8 cellular contexts compared by ENCODE assay signal in genomic region chr12:8696402-8697100, GRCh38. TPM values are rescaled to one million over a fixed set of nuclear protein-coding genes. Genes with fewer than 3 reads are reported as not detected.
A peak's percentile ranks its signal among the peaks of the same experiment; 100 is the strongest.
DNase-seq lines count a peak whose midpoint lies in the region; TF ChIP-seq lines count a peak whose summit lies in the region.

No MANE protein-coding gene starts in this region.

- TF ChIP-seq CTCF in MM.1S (IDR thresholded peaks at IDR 0.05; ENCODE audit: low read length) = no peak

- H3K27ac Mint-ChIP-seq in T-helper 2 cell treated with Interferon-gamma antibody and Interleukin-4, amounts not matched to agents 5 μg/mL and 100 μg/mL, for 36 hours = no peak overlapping the region
- no peak overlapping the region for H3K27ac Mint-ChIP-seq in activated naive CD8-positive, alpha-beta T cell treated with anti-CD3 and anti-CD28 coated beads for 36 hours

- H3K9ac ChIP-seq in stomach smooth muscle (ENCODE audit: low read length in 2 of 2) = peak overlapping the region; percentile 88 to 90
- no peak overlapping the region for H3K9ac ChIP-seq in MM.1S (ENCODE audit: low read length)

- peaks cover 63% of the 10 kb centered on the region for H3K27me3 Mint-ChIP-seq in T-helper 2 cell treated with Interferon-gamma antibody and Interleukin-4, amounts not matched to agents 5 μg/mL and 100 μg/mL, for 36 hours (ENCODE audit: low read depth)
- no peaks in the 10 kb centered on the region for H3K27me3 Mint-ChIP-seq in activated naive CD8-positive, alpha-beta T cell treated with anti-CD3 and anti-CD28 coated beads for 36 hours

- peak overlapping the region; percentile 68 for H3K4me3 Mint-ChIP-seq in T-helper 2 cell treated with Interferon-gamma antibody and Interleukin-4, amounts not matched to agents 5 μg/mL and 100 μg/mL, for 36 hours
- H3K4me3 Mint-ChIP-seq in activated naive CD8-positive, alpha-beta T cell treated with anti-CD3 and anti-CD28 coated beads for 36 hours = peak overlapping the region; percentile 93

- H3F3A ChIP-seq in MM.1S (ENCODE audit: insufficient read depth, low read length) = peaks cover 10% of the 10 kb centered on the region; the same call in 1 of the 2 replicates

- H3K27me3 ChIP-seq in stomach smooth muscle (ENCODE audit: control insufficient read depth in 1 of 2, insufficient read depth in 2 of 2, low read length in 2 of 2) (no peaks in the 10 kb centered on the region), MM.1S (replicated peaks; ENCODE audit: insufficient read depth, low read length) (peaks cover 36% of the 10 kb centered on the region)

- H3K79me2 ChIP-seq in MM.1S (ENCODE audit: low read length) = no peaks in the 10 kb centered on the region

- no peaks in the 10 kb centered on the region for H3K36me3 ChIP-seq in stomach smooth muscle (ENCODE audit: control insufficient read depth in 2 of 2, insufficient read depth in 2 of 2, low read length in 2 of 2)
- no peaks in the 10 kb centered on the region for H3K36me3 ChIP-seq in MM.1S (replicated peaks; ENCODE audit: insufficient read depth, low read length)

- no peaks in the 10 kb centered on the region for H3K9me2 ChIP-seq in MM.1S (replicated peaks; ENCODE audit: insufficient read depth, low read length)

- H2AFZ ChIP-seq in MM.1S (ENCODE audit: low read length) = no peak overlapping the region

- H3K27ac ChIP-seq in stomach smooth muscle (ENCODE audit: low read length) (peak overlapping the region; percentile 93), MM.1S (ENCODE audit: low read length) (no peak overlapping the region; the same call in 1 of the 2 replicates)

- no peaks in the 10 kb centered on the region for H4K20me1 ChIP-seq in MM.1S (ENCODE audit: insufficient read depth, low read length)

- no peak overlapping the region for H3K4me2 ChIP-seq in MM.1S (ENCODE audit: low read depth, low read length)

- H3K4me3 ChIP-seq in stomach smooth muscle (ENCODE audit: low read length in 2 of 2) (peak overlapping the region; percentile 81 to 86), MM.1S (ENCODE audit: low read length) (no peak overlapping the region)

- H3K36me3 Mint-ChIP-seq in T-helper 2 cell treated with Interferon-gamma antibody and Interleukin-4, amounts not matched to agents 5 μg/mL and 100 μg/mL, for 36 hours (ENCODE audit: low read depth) = no peaks in the 10 kb centered on the region
- peaks cover 4% of the 10 kb centered on the region for H3K36me3 Mint-ChIP-seq in activated naive CD8-positive, alpha-beta T cell treated with anti-CD3 and anti-CD28 coated beads for 36 hours

- H3K4me1 ChIP-seq in stomach smooth muscle (ENCODE audit: control insufficient read depth, insufficient read depth, low read length) (peaks cover 13% of the 10 kb centered on the region), MM.1S (ENCODE audit: low read length) (no peaks in the 10 kb centered on the region)

- peaks cover 8% of the 10 kb centered on the region for H3K4me1 Mint-ChIP-seq in T-helper 2 cell treated with Interferon-gamma antibody and Interleukin-4, amounts not matched to agents 5 μg/mL and 100 μg/mL, for 36 hours (ENCODE audit: low read depth)
- H3K4me1 Mint-ChIP-seq in activated naive CD8-positive, alpha-beta T cell treated with anti-CD3 and anti-CD28 coated beads for 36 hours = peaks cover 29% of the 10 kb centered on the region

- DNase-seq in T-helper 2 cell treated with Interferon-gamma antibody and Interleukin-4, amounts not matched to agents 5 μg/mL and 100 μg/mL, for 36 hours (ENCODE audit: low spot score) = no peak
- no peak for DNase-seq in T-helper 2 cell
- no peak for DNase-seq in activated naive CD8-positive, alpha-beta T cell treated with anti-CD3 and anti-CD28 coated beads for 36 hours
- peak; percentile 22 for DNase-seq in iPS-NIHi7 (ENCODE audit: extremely low spot score)
- DNase-seq in stimulated activated CD4-positive, alpha-beta T cell treated with anti-CD3 and anti-CD28 coated beads, Interleukin-12 subunit alpha, Interleukin-12 subunit beta, amount 100 ng/mL, for 4 hours = no peak
- DNase-seq in HPDE6-E6E7 (ENCODE audit: extremely low spot score) = no peak
- DNase-seq in MM.1S = no peak

- H3K9me3 ChIP-seq in stomach smooth muscle (ENCODE audit: control insufficient read depth in 2 of 2, low read length in 2 of 2) (no peaks in the 10 kb centered on the region), MM.1S (replicated peaks; ENCODE audit: insufficient read depth, low read length) (no peaks in the 10 kb centered on the region)

- no peaks in the 10 kb centered on the region for H3K9me3 Mint-ChIP-seq in T-helper 2 cell treated with Interferon-gamma antibody and Interleukin-4, amounts not matched to agents 5 μg/mL and 100 μg/mL, for 36 hours
- no peaks in the 10 kb centered on the region for H3K9me3 Mint-ChIP-seq in activated naive CD8-positive, alpha-beta T cell treated with anti-CD3 and anti-CD28 coated beads for 36 hours

RNA-seq across cellular contexts. Expression of gene RIMKLB, which starts 1.2 kb away (rescaled TPM):
- total RNA-seq in activated naive CD8-positive, alpha-beta T cell treated with anti-CD3 and anti-CD28 coated beads for 36 hours = 1 to 10 TPM; 7.1 to 8.1 TPM

RNA-seq across cellular contexts. Expression of gene MFAP5, which starts 33.9 kb away (rescaled TPM):
- total RNA-seq in activated naive CD8-positive, alpha-beta T cell treated with anti-CD3 and anti-CD28 coated beads for 36 hours = not detected
